1 cellular context compared by ENCODE assay signal in genomic region chr2:57884281-57884680, GRCh38.
TF ChIP-seq lines count a peak whose summit lies in the region.

No MANE protein-coding gene starts in this region.

TF ChIP-seq in SK-N-SH treated with all-trans-retinoic acid at 6 μM for 48 hours, 23 proteins besides CTCF, POLR2A, EP300 and RAD21 (continued from another document):
- TF ChIP-seq TSHZ2 (CRISPR knock-in tag; IDR thresholded peaks at IDR 0.05) (no peak), PATZ1 (CRISPR knock-in tag; IDR thresholded peaks at IDR 0.05; ENCODE audit: borderline replicate concordance) (no peak)
